22 cellular contexts compared by ENCODE assay signal in genomic region chr4:8872402-8873291, GRCh38. TPM values are rescaled to one million over a fixed set of nuclear protein-coding genes. Genes with fewer than 3 reads are reported as not detected.
DNase-seq lines count a peak whose midpoint lies in the region; ATAC-seq and TF ChIP-seq lines count a peak whose summit lies in the region.
"Had no signal": no experiment of that assay in that cellular context is flagged by ENCODE, and none has a peak within 500 bp of the region (broad histone marks: within the 10 kb centered on the region; RNA-seq: fewer than 3 reads in every experiment).

No MANE protein-coding gene starts in this region.

- H3K36me3 Mint-ChIP-seq in nephron progenitor cell (ENCODE audit: low read depth): no peaks in the 10 kb centered on the region

- no peaks in the 10 kb centered on the region for H3K9me3 ChIP-seq in BE2C
- H3K9me3 ChIP-seq: esophagus muscularis mucosa, ovary had no signal

- no peaks in the 10 kb centered on the region for H3K27me3 ChIP-seq in BE2C
- H3K27me3 ChIP-seq: ovary had no signal

- DNase-seq in BE2C: no peak
- DNase-seq in DMS114 treated with DMSO at 0.1 percent for 48 hours (lab: John Stamatoyannopoulos, UW; ENCODE audit: unreplicated experiment): peak; percentile 42
- no peak for DNase-seq in coronary artery (ENCODE audit: low spot score)
- no peak for DNase-seq in nephron progenitor cell
- no peak for DNase-seq in GM10266 (ENCODE audit: extremely low spot score)
- DNase-seq: activated CD8-positive, alpha-beta memory T cell treated with anti-CD3 and anti-CD28 coated beads for 24 hours; central memory CD4-positive, alpha-beta T cell; effector CD4-positive, alpha-beta T cell; GOT3; IMR-90; NCI-H187; NCI-H2227 treated with DMSO at 0.1 percent for 48 hours; ovary; PC-3; SHP77 treated with DMSO at 0.1 percent for 48 hours; stimulated activated CD4-positive, alpha-beta T cell treated with anti-CD3 and anti-CD28 coated beads, Interleukin-2, amount 100 ng/mL, for 24 hours; stimulated activated naive CD8-positive, alpha-beta T cell treated with anti-CD3 and anti-CD28 coated beads, Interleukin-15, amount 100 ng/mL, for 72 hours had no signal

- H3K27ac ChIP-seq in coronary artery: no peak overlapping the region
- H3K27ac ChIP-seq: esophagus muscularis mucosa, ovary had no signal

- H3K4me1 ChIP-seq in BE2C: peaks cover 3% of the 10 kb centered on the region; the same call in 1 of the 2 replicates

- no peak overlapping the region for H3K27ac Mint-ChIP-seq in nephron progenitor cell
- H3K27ac Mint-ChIP-seq: activated T-helper 17 cell treated with anti-CD3 and anti-CD28 coated beads, Interleukin-2, amount 50 U/mL, for 72 hours had no signal

- H3K36me3 ChIP-seq in BE2C: peaks cover 3% of the 10 kb centered on the region; the same call in 1 of the 2 replicates
- H3K36me3 ChIP-seq: esophagus muscularis mucosa, ovary had no signal

- no peak for ATAC-seq in GM21723 (IDR thresholded peaks at IDR 0.05; ENCODE audit: unreplicated experiment)
- no peak for ATAC-seq in GM18870 (IDR thresholded peaks at IDR 0.05; ENCODE audit: unreplicated experiment)
- ATAC-seq in HG02610 (IDR thresholded peaks at IDR 0.05; ENCODE audit: unreplicated experiment): no peak
- ATAC-seq: activated T-helper 17 cell treated with anti-CD3 and anti-CD28 coated beads, Interleukin-2, amount 50 U/mL, for 72 hours; PC-3; stimulated activated naive CD8-positive, alpha-beta T cell treated with anti-CD3 and anti-CD28 coated beads, Interleukin-15, amount 100 ng/mL, for 72 hours had no signal

- peak overlapping the region; percentile 70 for H3K4me3 Mint-ChIP-seq in nephron progenitor cell
- H3K4me3 Mint-ChIP-seq: activated T-helper 17 cell treated with anti-CD3 and anti-CD28 coated beads, Interleukin-2, amount 50 U/mL, for 72 hours; stimulated activated naive CD8-positive, alpha-beta T cell treated with anti-CD3 and anti-CD28 coated beads, Interleukin-15, amount 100 ng/mL, for 72 hours had no signal

- H3K4me3 ChIP-seq in BE2C (ENCODE audit: low read depth, low read length) (peak overlapping the region; percentile 58), coronary artery (peak overlapping the region; percentile 62)
- H3K4me3 ChIP-seq: ovary had no signal

- peaks cover 92% of the 10 kb centered on the region for H3K27me3 Mint-ChIP-seq in nephron progenitor cell (ENCODE audit: low read depth, poor library complexity)

- H3K4me1 Mint-ChIP-seq in nephron progenitor cell: peaks cover 16% of the 10 kb centered on the region
- H3K4me1 Mint-ChIP-seq: activated T-helper 17 cell treated with anti-CD3 and anti-CD28 coated beads, Interleukin-2, amount 50 U/mL, for 72 hours had no signal

- H3K9me3 Mint-ChIP-seq in nephron progenitor cell: no peaks in the 10 kb centered on the region
- H3K9me3 Mint-ChIP-seq: activated T-helper 17 cell treated with anti-CD3 and anti-CD28 coated beads, Interleukin-2, amount 50 U/mL, for 72 hours had no signal

- TF ChIP-seq CTCF in BE2C (IDR thresholded peaks at IDR 0.05; ENCODE audit: low read depth, low read length) (no peak), coronary artery (IDR thresholded peaks at IDR 0.05) (no peak), nephron progenitor cell (IDR thresholded peaks at IDR 0.05) (no peak), GM10266 (IDR thresholded peaks at IDR 0.05; ENCODE audit: control insufficient read depth, insufficient read depth, low read depth, missing control alignments) (no peak)

RNA-seq across cellular contexts. Expression of gene HMX1, which starts 1.0 kb away (rescaled TPM):
- 31.2 TPM for polyA plus RNA-seq in BE2C (2012; ENCODE audit: insufficient read depth, insufficient read length, low read depth)
- polyA plus RNA-seq: IMR-90, ovary had no signal
